21 cellular contexts compared by ENCODE assay signal in the genomic region with DNA sequence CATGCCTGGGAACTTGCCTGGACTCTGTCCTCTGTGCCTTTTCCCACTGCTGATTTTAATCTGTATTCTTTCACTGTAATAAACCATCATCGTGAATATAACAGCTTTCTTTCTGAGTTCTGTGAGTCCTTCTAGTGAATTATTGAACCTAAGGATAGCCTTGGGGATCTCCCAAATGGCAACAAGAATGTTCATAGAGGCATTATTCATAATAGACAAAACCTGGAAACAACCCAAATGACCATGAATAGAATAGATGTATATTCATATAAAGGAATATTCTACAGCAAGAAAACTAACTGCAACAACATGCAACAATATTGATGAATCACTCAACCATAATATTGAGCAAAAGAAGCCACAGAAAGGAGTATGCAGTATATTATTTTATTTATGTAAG.
"Had no signal": no experiment of that assay in that cellular context is flagged by ENCODE, and none has a peak within 500 bp of the region (broad histone marks: within the 10 kb centered on the region; RNA-seq: fewer than 3 reads in every experiment).

No MANE protein-coding gene starts in this region.

- H3K27ac ChIP-seq: dorsolateral prefrontal cortex, left lung, neural progenitor cell, parathyroid adenoma, right lobe of liver, stomach, thyroid gland, vagina had no signal

- H3K4me3 Mint-ChIP-seq: naive thymus-derived CD4-positive, alpha-beta T cell; nephron; neural progenitor cell; stimulated activated effector memory CD8-positive, alpha-beta T cell treated with anti-CD3 and anti-CD28 coated beads, Interleukin-12 subunit alpha, Interleukin-12 subunit beta, amount 100 ng/mL, for 72 hours had no signal

- H3K9me3 Mint-ChIP-seq: stimulated activated effector memory CD8-positive, alpha-beta T cell treated with anti-CD3 and anti-CD28 coated beads, Interleukin-12 subunit alpha, Interleukin-12 subunit beta, amount 100 ng/mL, for 72 hours had no signal

- H3K36me3 Mint-ChIP-seq: neural progenitor cell; stimulated activated effector memory CD8-positive, alpha-beta T cell treated with anti-CD3 and anti-CD28 coated beads, Interleukin-12 subunit alpha, Interleukin-12 subunit beta, amount 100 ng/mL, for 72 hours had no signal

- H3K27ac Mint-ChIP-seq: naive thymus-derived CD4-positive, alpha-beta T cell; nephron; neural progenitor cell; progenitor cell of endocrine pancreas; stimulated activated effector memory CD8-positive, alpha-beta T cell treated with anti-CD3 and anti-CD28 coated beads, Interleukin-12 subunit alpha, Interleukin-12 subunit beta, amount 100 ng/mL, for 72 hours had no signal

- H3K27me3 Mint-ChIP-seq: progenitor cell of endocrine pancreas had no signal

- DNase-seq: dorsolateral prefrontal cortex; effector CD4-positive, alpha-beta T cell; left cardiac atrium; left lung; mesendoderm; midbrain; naive thymus-derived CD4-positive, alpha-beta T cell; right lobe of liver; stimulated activated CD4-positive, alpha-beta T cell treated with anti-CD3 and anti-CD28 coated beads, Interleukin-2, amount 100 ng/mL, for 24 hours; stimulated activated CD4-positive, alpha-beta T cell treated with anti-CD3 and anti-CD28 coated beads, Interleukin-4, amount 100 ng/mL, for 24 hours; stimulated activated naive CD4-positive, alpha-beta T cell treated with Interleukin-2 at 50 U/mL for 16 hours; stomach; thyroid gland; trophoblast cell had no signal

- ATAC-seq: esophagus mucosa; left cardiac atrium; left lung; naive thymus-derived CD4-positive, alpha-beta T cell; right lobe of liver; stimulated activated effector memory CD8-positive, alpha-beta T cell treated with anti-CD3 and anti-CD28 coated beads, Interleukin-12 subunit alpha, Interleukin-12 subunit beta, amount 100 ng/mL, for 72 hours had no signal

- H3K4me1 Mint-ChIP-seq: nephron; neural progenitor cell; stimulated activated effector memory CD8-positive, alpha-beta T cell treated with anti-CD3 and anti-CD28 coated beads, Interleukin-12 subunit alpha, Interleukin-12 subunit beta, amount 100 ng/mL, for 72 hours had no signal
